16 cellular contexts compared by ENCODE assay signal in genomic region chr9:95211028-95211427, GRCh38.
"Had no signal": no experiment of that assay in that cellular context is flagged by ENCODE, and none has a peak within 500 bp of the region (broad histone marks: within the 10 kb centered on the region; RNA-seq: fewer than 3 reads in every experiment).

No MANE protein-coding gene starts in this region.

- H3K4me3 ChIP-seq: lung, psoas muscle, stomach, uterus had no signal

- H3K36me3 ChIP-seq: stomach, uterus, WERI-Rb-1 had no signal

- H3K9me3 ChIP-seq: psoas muscle, stomach, uterus had no signal

- H3K4me1 ChIP-seq: uterus had no signal

- H3K27ac ChIP-seq: psoas muscle, stomach, uterus, WERI-Rb-1 had no signal

- DNase-seq: activated CD4-positive, alpha-beta T cell treated with anti-CD3 and anti-CD28 coated beads for 36 hours; activated CD8-positive, alpha-beta memory T cell treated with anti-CD3 and anti-CD28 coated beads, Interleukin-2, amount 50 U/mL, for 48 hours; activated CD8-positive, alpha-beta T cell treated with anti-CD3 and anti-CD28 coated beads for 36 hours; activated naive CD4-positive, alpha-beta T cell; effector memory CD4-positive, alpha-beta T cell; hippocampal formation; kidney glomerular epithelial cell; naive thymus-derived CD4-positive, alpha-beta T cell; occipital lobe; psoas muscle; stimulated activated CD4-positive, alpha-beta T cell treated with anti-CD3 and anti-CD28 coated beads, Interleukin-15, amount 100 ng/mL, for 24 hours; stimulated activated CD4-positive, alpha-beta T cell treated with anti-CD3 and anti-CD28 coated beads, Interleukin-4, amount 100 ng/mL, for 4 hours; stomach; uterus; WERI-Rb-1 had no signal

- ATAC-seq: activated CD4-positive, alpha-beta T cell treated with anti-CD3 and anti-CD28 coated beads for 36 hours; activated CD8-positive, alpha-beta T cell treated with anti-CD3 and anti-CD28 coated beads for 36 hours; naive thymus-derived CD4-positive, alpha-beta T cell; psoas muscle had no signal

- H3K27me3 ChIP-seq: stomach, uterus had no signal
